In the genomic region with DNA sequence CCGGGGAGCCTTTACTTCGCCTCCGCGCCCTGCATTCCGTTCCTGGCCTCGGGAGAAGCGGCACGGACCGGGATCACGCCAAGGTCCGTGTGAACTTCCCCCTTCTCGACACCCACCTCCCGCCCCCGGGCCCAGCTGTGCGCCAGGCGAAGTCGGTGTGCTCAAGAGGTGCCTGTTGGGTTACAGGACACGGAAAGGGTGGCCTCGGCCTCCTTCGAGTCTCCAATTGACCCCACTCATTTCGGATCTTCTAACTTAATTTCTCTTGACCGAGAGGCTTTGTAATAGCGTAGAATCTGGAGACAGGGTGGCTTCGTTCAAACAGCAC, we compare ENCODE assay signal across 8 cellular contexts. TPM values are rescaled to one million over a fixed set of nuclear protein-coding genes. Genes with fewer than 3 reads are reported as not detected.
DNase-seq lines count a peak whose midpoint lies in the region; FAIRE-seq and TF ChIP-seq lines count a peak whose summit lies in the region.

No MANE protein-coding gene starts in this region.

- H2BK120ac ChIP-seq in H1 (replicated peaks; ENCODE audit: low read depth, low read length), result no peak overlapping the region

- peak overlapping the region; percentile 73 for H3K27ac Mint-ChIP-seq in osteocyte (ENCODE audit: unreplicated experiment)

- no peak overlapping the region for H3K18ac ChIP-seq in H1 (ENCODE audit: extremely low read depth, low read length)

- peak; percentile 9 for DNase-seq in stimulated activated CD4-positive, alpha-beta T cell treated with anti-CD3 and anti-CD28 coated beads, Interleukin-2, amount 100 ng/mL, for 4 hours (ENCODE audit: low read depth)
- DNase-seq in stimulated activated CD4-positive, alpha-beta T cell treated with anti-CD3 and anti-CD28 coated beads, Interleukin-12 subunit alpha, Interleukin-12 subunit beta, amount 100 ng/mL, for 4 hours, result no peak
- no peak for DNase-seq in MG63
- DNase-seq in H1 (ENCODE audit: low read depth in 1 of 2, low spot score in 2 of 2), result no peak
- DNase-seq in osteocyte (ENCODE audit: extremely low spot score, unreplicated experiment), result no peak
- DNase-seq in 8988T, result no peak
- no peak for DNase-seq in A172 (ENCODE audit: low spot score)
- no peak for DNase-seq in GM19240 (ENCODE audit: insufficient read length, low spot score)

- POLR2A ChIA-PET in H1 (lab: Charles Lee; ENCODE audit: partially characterized antibody), result no interaction called here

- H3K56ac ChIP-seq in H1 (replicated peaks; ENCODE audit: insufficient read length, low read depth, low read length), result no peak overlapping the region

- peaks cover 23% of the 10 kb centered on the region for H3K4me1 Mint-ChIP-seq in osteocyte (ENCODE audit: unreplicated experiment)

- no peak overlapping the region for H2BK5ac ChIP-seq in H1 (ENCODE audit: low read depth, low read length)

- peak overlapping the region; percentile 61 to 86 for H3K4me2 ChIP-seq in H1 (ENCODE audit: insufficient read depth in 1 of 2, low read depth in 2 of 2, low read length in 2 of 2)

- peaks cover 4 to 38% of the 10 kb centered on the region in 2 experiments; a peak in 3 of 4 replicates for H3K79me2 ChIP-seq in H1 (ENCODE audit: control insufficient read depth in 1 of 2, insufficient read depth in 2 of 2, low read length in 2 of 2)

- TF ChIP-seq POLR2A in H1 (IDR thresholded peaks at IDR 0.05; ENCODE audit: control extremely low read depth in 1 of 2, low read depth in 2 of 2, low read length in 2 of 2), result no peak

- H3K9me3 Mint-ChIP-seq in osteocyte (ENCODE audit: unreplicated experiment), result no peaks in the 10 kb centered on the region

- no peak for TF ChIP-seq EP300 in H1 (IDR thresholded peaks at IDR 0.05; ENCODE audit: borderline replicate concordance in 1 of 2, low read depth in 2 of 2, low read length in 2 of 2)

- peak overlapping the region; percentile 81 for H3K4me3 Mint-ChIP-seq in osteocyte (ENCODE audit: unreplicated experiment)

- no peak overlapping the region for H4K91ac ChIP-seq in H1 (replicated peaks; ENCODE audit: insufficient read length, low read length)

- H2BK12ac ChIP-seq in H1 (ENCODE audit: low read depth, low read length), result no peak overlapping the region

- H3K27me3 ChIP-seq in MG63 (no peaks in the 10 kb centered on the region), H1 (replicated peaks in 1 of 4; ENCODE audit: control insufficient read depth in 3 of 4, extremely low read depth in 1 of 4, insufficient read depth in 3 of 4, low read length in 3 of 4) (no peaks in the 10 kb centered on the region)

- H3K36me3 ChIP-seq in MG63 (peaks cover 5% of the 10 kb centered on the region), H1 (ENCODE audit: control insufficient read depth in 2 of 4, insufficient read depth in 4 of 4, low read length in 3 of 4) (no peaks in the 10 kb centered on the region)

- H3K4me3 ChIP-seq in MG63 (peak overlapping the region; percentile 83), H1 (ENCODE audit: extremely low read depth in 1 of 4, insufficient read depth in 2 of 4, low read depth in 3 of 4, low read length in 4 of 4) (peak overlapping the region; percentile 71 to 83 (median 78))

- WGBS in H1 (ENCODE audit: extremely low coverage in 1 of 2, insufficient coverage in 1 of 2, insufficient read length in 1 of 2, insufficient replicate concordance in 2 of 2, low coverage in 1 of 2, low lambda C conversion rate in 2 of 2, missing lambda C conversion rate in 1 of 2), 2 experiments, result 3% methylated on average over 6 of the region's 24 CpGs; no CpG with 5 or more reads in 1 of the 2 experiments

- H3K4ac ChIP-seq in H1 (replicated peaks; ENCODE audit: insufficient read length, low read depth, low read length), result no peak overlapping the region

- H3K23me2 ChIP-seq in H1 (ENCODE audit: low read depth, low read length), result peaks cover 2% of the 10 kb centered on the region; the same call in 1 of the 2 replicates

- H4K5ac ChIP-seq in H1 (ENCODE audit: insufficient read length, low read depth, low read length), result no peak overlapping the region

- CTCF ChIA-PET in H1 (lab: Charles Lee; ENCODE audit: partially characterized antibody), result no interaction called here

- no peak for FAIRE-seq in H1 (lab: Jason Lieb, UNC)

- no peak overlapping the region for H3K27ac ChIP-seq in H1 (ENCODE audit: low read depth, low read length)

- H3K9ac ChIP-seq in H1 (replicated peaks in 1 of 4; ENCODE audit: extremely low read depth in 1 of 4, low read depth in 3 of 4, low read length in 3 of 4), result peak overlapping the region in 3 of 4 experiments; percentile 29 to 57 (median 42); a peak in 5 of 7 replicates

- no peak overlapping the region for H2BK20ac ChIP-seq in H1 (ENCODE audit: low read length)

- TF ChIP-seq RAD21 in H1 (IDR thresholded peaks at IDR 0.05 in 1 of 2, conservative IDR thresholded peaks at IDR 0.05 in 1 of 2; ENCODE audit: low read depth in 2 of 2, low read length in 2 of 2), result no peak

- H3K27me3 Mint-ChIP-seq in osteocyte (ENCODE audit: unreplicated experiment), result no peaks in the 10 kb centered on the region

- no peak overlapping the region for H2BK15ac ChIP-seq in H1 (ENCODE audit: low read length)

- no peaks in the 10 kb centered on the region for H3K9me3 ChIP-seq in MG63
- no peaks in the 10 kb centered on the region for H3K9me3 ChIP-seq in H1 (ENCODE audit: insufficient read depth in 2 of 2, low read depth in 1 of 2, low read length in 1 of 2)

- no peaks in the 10 kb centered on the region for H4K20me1 ChIP-seq in H1 (replicated peaks in 1 of 2; ENCODE audit: control insufficient read depth in 1 of 2, insufficient read depth in 2 of 2, low read length in 2 of 2)

- H3K36me3 Mint-ChIP-seq in osteocyte (ENCODE audit: unreplicated experiment), result no peaks in the 10 kb centered on the region

- peaks cover 0 to 3% (median 0%) of the 10 kb centered on the region in 4 experiments; a peak in 2 of 7 replicates for H3K4me1 ChIP-seq in H1 (replicated peaks in 1 of 4; ENCODE audit: control insufficient read depth in 3 of 4, insufficient read depth in 4 of 4, low read length in 3 of 4)

- TF ChIP-seq CTCF in H1 (IDR thresholded peaks at IDR 0.05; ENCODE audit: control extremely low read depth in 1 of 3, insufficient read depth in 1 of 3, low read depth in 1 of 3, low read length in 3 of 3) (no peak), osteocyte (IDR thresholded peaks at IDR 0.05) (no peak)

- no peaks in the 10 kb centered on the region; the same call in 1 of the 2 replicates for H3K79me1 ChIP-seq in H1 (ENCODE audit: low read depth, low read length)

- H4K8ac ChIP-seq in H1 (ENCODE audit: extremely low read depth, insufficient read depth, low read length), result no peak overlapping the region; the same call in 1 of the 2 replicates

- no peak overlapping the region for H3K23ac ChIP-seq in H1 (ENCODE audit: insufficient read length)

- no peak overlapping the region for H2AK5ac ChIP-seq in H1 (ENCODE audit: low read depth, low read length)

- no peak overlapping the region for H2AFZ ChIP-seq in H1 (ENCODE audit: low read length)

- H3K14ac ChIP-seq in H1 (ENCODE audit: insufficient read length), result no peak overlapping the region

TF ChIP-seq in H1, 55 proteins besides CTCF, POLR2A, EP300 and RAD21:
- TF ChIP-seq CHD2 (IDR thresholded peaks at IDR 0.05; ENCODE audit: low read length) (no peak), JUND (IDR thresholded peaks at IDR 0.05; ENCODE audit: low read length) (no peak), GABPA (IDR thresholded peaks at IDR 0.05; ENCODE audit: borderline replicate concordance, insufficient read depth, low read length) (no peak), CTBP2 (IDR thresholded peaks at IDR 0.05; ENCODE audit: borderline replicate concordance, insufficient read depth, insufficient read length, low read length) (no peak), KDM5A (IDR thresholded peaks at IDR 0.05; ENCODE audit: low read length) (0 out of 2 replicates have a peak, but pooled peaks have one; percentile 33), EZH2 (IDR thresholded peaks at IDR 0.05; ENCODE audit: low read depth, low read length, severe bottlenecking) (no peak), SP1 (IDR thresholded peaks at IDR 0.05; ENCODE audit: low read depth, low read length) (no peak), FOSL1 (IDR thresholded peaks at IDR 0.05; ENCODE audit: insufficient read depth, low read depth, low read length) (no peak)

RNA-seq across cellular contexts. Expression of a gene that starts 0.4 kb away (rescaled TPM):
- 158 and 347 TPM in 2 replicates for total RNA-seq in MG63 (2014; rRNA removed; shearing (Covaris generic); ENCODE audit: low replicate concordance)
- total RNA-seq in H1 (2021; fragmentation: NEBNext Ultra II Directional; extraction: Animal tissue kit (Norgen Biotek cat#: 25700)), result 206 and 225 TPM in 2 replicates
- 71.8 and 128 TPM in 2 replicates for polyA plus RNA-seq in H1 (2011; rRNA removed)
- 189 TPM for polyA plus RNA-seq in H1 (2011; cell fraction: cytosol; rRNA removed)
- 111 TPM for polyA plus RNA-seq in H1 (2011; cell fraction: nucleus; rRNA removed)
- 192 to 226 TPM (median 212 TPM) in 4 replicates for polyA plus RNA-seq in H1 (2012, experiment 1 of 2)
- polyA plus RNA-seq in H1 (2012, experiment 2 of 2), result 37.3 TPM
- polyA plus RNA-seq in H1 (2013, experiment 1 of 2), result 65.5 TPM
- 56.5 TPM for polyA plus RNA-seq in H1 (2013, experiment 2 of 2)
- 99.0 and 100 TPM in 2 replicates for polyA minus RNA-seq in H1 (2011; rRNA and poly(A)+ RNA removed)
- polyA minus RNA-seq in H1 (2011; cell fraction: cytosol; rRNA and poly(A)+ RNA removed), result 72.7 TPM
- polyA minus RNA-seq in H1 (2011; cell fraction: nucleus; rRNA and poly(A)+ RNA removed), result 30.6 TPM
- total RNA-seq in osteocyte, result 133 and 141 TPM in 2 replicates
- total RNA-seq in A172 (2014; rRNA removed; shearing (Covaris generic)), result 215 and 237 TPM in 2 replicates
